ENCODE assay signal across 11 cellular contexts in the genomic region with DNA sequence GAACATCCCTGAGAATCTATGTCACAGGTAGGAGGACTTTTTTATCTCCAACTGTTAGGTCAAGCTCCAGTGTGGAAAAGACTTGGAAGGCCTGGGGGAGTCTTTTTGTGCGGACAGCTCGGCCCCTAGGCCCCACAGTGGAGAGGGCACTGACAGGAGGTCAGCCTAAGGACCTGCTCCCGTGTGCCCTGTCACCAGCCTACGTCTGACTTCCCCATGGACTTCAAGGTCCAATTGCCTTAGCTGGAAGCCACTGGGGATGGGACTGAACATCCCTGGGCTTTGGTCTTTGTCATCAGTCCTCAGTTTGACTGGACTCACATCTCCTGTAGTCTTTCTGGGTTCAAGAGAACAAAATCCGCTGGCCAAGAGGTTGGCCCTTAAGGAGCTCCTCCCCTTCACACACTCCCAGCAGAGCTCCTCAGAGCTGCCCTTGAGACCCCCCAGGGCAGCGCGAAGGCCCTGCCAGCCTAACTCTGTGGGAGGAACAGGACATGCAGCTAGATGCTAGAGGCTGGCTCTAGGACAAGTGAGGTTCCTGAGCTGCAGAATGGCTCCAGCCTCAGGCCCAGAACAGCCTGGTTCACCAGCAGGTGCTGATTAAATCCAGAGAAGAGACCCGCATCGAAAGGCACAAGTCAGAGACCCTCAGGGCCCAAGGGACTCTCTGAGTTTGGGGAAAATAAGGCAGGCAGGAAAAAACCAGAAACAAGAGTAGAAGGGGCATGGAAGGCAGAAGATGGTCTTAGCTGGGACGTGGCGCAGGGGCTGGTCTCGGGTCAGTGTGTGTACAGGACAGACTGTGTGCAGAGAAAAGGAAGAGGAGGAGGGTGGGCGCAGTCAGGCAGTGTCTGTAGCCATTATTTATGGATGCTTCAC. TPM values are rescaled to one million over a fixed set of nuclear protein-coding genes. Genes with fewer than 3 reads are reported as not detected.
DNase-seq lines count a peak whose midpoint lies in the region; ATAC-seq and TF ChIP-seq lines count a peak whose summit lies in the region.
"Had no signal": no experiment of that assay in that cellular context is flagged by ENCODE, and none has a peak within 500 bp of the region (broad histone marks: within the 10 kb centered on the region; RNA-seq: fewer than 3 reads in every experiment).

No MANE protein-coding gene starts in this region.

- H3K36me3 Mint-ChIP-seq in activated naive CD8-positive, alpha-beta T cell treated with anti-CD3 and anti-CD28 coated beads, Interleukin-2, amount 10 ng/mL, durations not matched to agents 7 days and 5 days = peaks cover 3% of the 10 kb centered on the region
- no peaks in the 10 kb centered on the region for H3K36me3 Mint-ChIP-seq in activated naive CD8-positive, alpha-beta T cell treated with anti-CD3 and anti-CD28 coated beads for 36 hours
- peaks cover 15% of the 10 kb centered on the region for H3K36me3 Mint-ChIP-seq in nephron (ENCODE audit: low read depth)
- H3K36me3 Mint-ChIP-seq in CD14-positive monocyte = peaks cover 22 to 25% of the 10 kb centered on the region in 2 donors

- no peaks in the 10 kb centered on the region for H3K9me3 ChIP-seq in upper lobe of right lung
- H3K9me3 ChIP-seq: BLaER1 treated with 17β-estradiol and CSF1 and Interleukin-3, amounts not matched to agents 10 nM and 100 nM had no signal

- ATAC-seq in activated naive CD8-positive, alpha-beta T cell treated with anti-CD3 and anti-CD28 coated beads, Interleukin-2, amount 10 ng/mL, durations not matched to agents 7 days and 5 days (ENCODE audit: low read depth) = no peak
- no peak for ATAC-seq in upper lobe of right lung

- H3K36me3 ChIP-seq in upper lobe of right lung = no peaks in the 10 kb centered on the region

- peaks cover 67% of the 10 kb centered on the region for H3K4me1 ChIP-seq in upper lobe of right lung

- no peak for DNase-seq in activated naive CD8-positive, alpha-beta T cell treated with anti-CD3 and anti-CD28 coated beads, Interleukin-2, amount 10 ng/mL, durations not matched to agents 7 days and 5 days
- no peak for DNase-seq in activated naive CD8-positive, alpha-beta T cell treated with anti-CD3 and anti-CD28 coated beads for 36 hours
- no peak for DNase-seq in dorsolateral prefrontal cortex
- no peak for DNase-seq in upper lobe of right lung
- no peak for DNase-seq in NCI-H345 (lab: John Stamatoyannopoulos, UW)
- DNase-seq in activated CD4-positive, CD25-positive, alpha-beta regulatory T cell (lab: John Stamatoyannopoulos, UW) = no peak
- DNase-seq in CD14-positive monocyte (ENCODE audit: low spot score) = no peak
- DNase-seq: activated T-cell treated with anti-CD3 and anti-CD28 coated beads for 4 hours had no signal

- peak in 1 of 56 donors; percentile 4 for TF ChIP-seq CTCF in dorsolateral prefrontal cortex (IDR thresholded peaks at IDR 0.05 in 54 of 56, conservative IDR thresholded peaks at IDR 0.05 in 2 of 56; ENCODE audit: low read depth in 1 of 56, partially characterized antibody in 56 of 56)
- TF ChIP-seq CTCF in nephron (IDR thresholded peaks at IDR 0.05; ENCODE audit: unreplicated experiment in 3 of 3) = no peak
- no peak for TF ChIP-seq CTCF in upper lobe of right lung (IDR thresholded peaks at IDR 0.05)
- no peak for TF ChIP-seq CTCF in CD14-positive monocyte (IDR thresholded peaks at IDR 0.05)

- peak overlapping the region; percentile 57 for H3K27ac Mint-ChIP-seq in activated naive CD8-positive, alpha-beta T cell treated with anti-CD3 and anti-CD28 coated beads, Interleukin-2, amount 10 ng/mL, durations not matched to agents 7 days and 5 days
- no peak overlapping the region for H3K27ac Mint-ChIP-seq in activated naive CD8-positive, alpha-beta T cell treated with anti-CD3 and anti-CD28 coated beads for 36 hours
- peak overlapping the region; percentile 98 to 100 (median 99) for H3K27ac Mint-ChIP-seq in nephron
- H3K27ac Mint-ChIP-seq in CD14-positive monocyte = peak overlapping the region in 2 of 7 donors; percentile 3 to 28

- H3K27me3 ChIP-seq in dorsolateral prefrontal cortex = no peaks in the 10 kb centered on the region
- no peaks in the 10 kb centered on the region for H3K27me3 ChIP-seq in upper lobe of right lung
- H3K27me3 ChIP-seq: BLaER1 treated with 17β-estradiol and CSF1 and Interleukin-3, amounts not matched to agents 10 nM and 100 nM had no signal

- peaks cover 2% of the 10 kb centered on the region for H3K4me1 Mint-ChIP-seq in activated naive CD8-positive, alpha-beta T cell treated with anti-CD3 and anti-CD28 coated beads, Interleukin-2, amount 10 ng/mL, durations not matched to agents 7 days and 5 days
- peaks cover 2% of the 10 kb centered on the region for H3K4me1 Mint-ChIP-seq in activated naive CD8-positive, alpha-beta T cell treated with anti-CD3 and anti-CD28 coated beads for 36 hours
- H3K4me1 Mint-ChIP-seq in nephron (peaks cover 73% of the 10 kb centered on the region), CD14-positive monocyte (peaks cover 5% of the 10 kb centered on the region)

- no peaks in the 10 kb centered on the region for H3K27me3 Mint-ChIP-seq in activated naive CD8-positive, alpha-beta T cell treated with anti-CD3 and anti-CD28 coated beads, Interleukin-2, amount 10 ng/mL, durations not matched to agents 7 days and 5 days
- no peaks in the 10 kb centered on the region for H3K27me3 Mint-ChIP-seq in activated naive CD8-positive, alpha-beta T cell treated with anti-CD3 and anti-CD28 coated beads for 36 hours
- H3K27me3 Mint-ChIP-seq in nephron (ENCODE audit: low read depth) (no peaks in the 10 kb centered on the region), CD14-positive monocyte (ENCODE audit: low read depth in 3 of 3) (peaks cover 0 to 4% (median 2%) of the 10 kb centered on the region in 3 donors)
- H3K27me3 Mint-ChIP-seq: IgD-negative memory B cell had no signal

- H3K4me3 ChIP-seq in dorsolateral prefrontal cortex (peak overlapping the region in 44 of 59 donors; percentile 29 to 73 (median 55)), upper lobe of right lung (no peak overlapping the region)
- H3K4me3 ChIP-seq: BLaER1 treated with 17β-estradiol and CSF1 and Interleukin-3, amounts not matched to agents 10 nM and 100 nM had no signal

- intact Hi-C loops in dorsolateral prefrontal cortex (cut with DNase I) = loop anchor here (1.0 to 5.0 kb wide), 3 partner anchors 43 to 132 kb away; a partner anchor contains a TSS
- intact Hi-C loops in upper lobe of right lung (cut with DNase I) = no loop called here
- intact Hi-C loops in CD14-positive monocyte (cut with micrococcal nuclease) = no loop called here

- POLR2A ChIA-PET in activated naive CD8-positive, alpha-beta T cell treated with anti-CD3 and anti-CD28 coated beads, Interleukin-2, amount 10 ng/mL, durations not matched to agents 7 days and 5 days (lab: Charles Lee) = no interaction called here

- H3K9me3 Mint-ChIP-seq in activated naive CD8-positive, alpha-beta T cell treated with anti-CD3 and anti-CD28 coated beads, Interleukin-2, amount 10 ng/mL, durations not matched to agents 7 days and 5 days = no peaks in the 10 kb centered on the region
- H3K9me3 Mint-ChIP-seq in activated naive CD8-positive, alpha-beta T cell treated with anti-CD3 and anti-CD28 coated beads for 36 hours = no peaks in the 10 kb centered on the region
- H3K9me3 Mint-ChIP-seq in nephron = no peaks in the 10 kb centered on the region
- H3K9me3 Mint-ChIP-seq in CD14-positive monocyte = no peaks in the 10 kb centered on the region
- H3K9me3 Mint-ChIP-seq: IgD-negative memory B cell had no signal

- H3K27ac ChIP-seq in dorsolateral prefrontal cortex (peak overlapping the region; percentile 96 to 100 (median 100)), upper lobe of right lung (peak overlapping the region; percentile 97)

- no peak overlapping the region for H3K4me3 Mint-ChIP-seq in activated naive CD8-positive, alpha-beta T cell treated with anti-CD3 and anti-CD28 coated beads, Interleukin-2, amount 10 ng/mL, durations not matched to agents 7 days and 5 days
- H3K4me3 Mint-ChIP-seq in activated naive CD8-positive, alpha-beta T cell treated with anti-CD3 and anti-CD28 coated beads for 36 hours = no peak overlapping the region
- peak overlapping the region; percentile 72 to 80 (median 76) for H3K4me3 Mint-ChIP-seq in nephron
- H3K4me3 Mint-ChIP-seq in CD14-positive monocyte = no peak overlapping the region

RNA-seq across cellular contexts. Expression of a gene that starts 31.6 kb away (rescaled TPM):
- total RNA-seq in activated naive CD8-positive, alpha-beta T cell treated with anti-CD3 and anti-CD28 coated beads, Interleukin-2, amount 10 ng/mL, durations not matched to agents 7 days and 5 days = 10 to 100 TPM; 45.1 to 47.1 TPM
- total RNA-seq in activated naive CD8-positive, alpha-beta T cell treated with anti-CD3 and anti-CD28 coated beads for 36 hours = 10 to 100 TPM; 53.0 to 57.6 TPM
- total RNA-seq in dorsolateral prefrontal cortex (10 to 100 TPM; 19.2 to 62.5 (median 34.1) TPM), upper lobe of right lung (26.7 TPM)
- 10 to 100 TPM; 11.2 to 16.9 TPM for polyA plus RNA-seq in CD14-positive monocyte

Comparison
In these comparisons a context has a peak if more than half of its experiments do, and no peak if none do; other contexts are left out.
1. H3K4me3 Mint-ChIP-seq: peak in nephron (3 of 3); none in activated naive CD8-positive, alpha-beta T cell treated with anti-CD3 and anti-CD28 coated beads, Interleukin-2, amount 10 ng/mL, durations not matched to agents 7 days and 5 days (single experiment), activated naive CD8-positive, alpha-beta T cell treated with anti-CD3 and anti-CD28 coated beads for 36 hours (single experiment) and CD14-positive monocyte (0 of 2).
2. intact Hi-C loops: an anchor here in dorsolateral prefrontal cortex (1.0 to 5.0 kb wide); none called in upper lobe of right lung and CD14-positive monocyte.